9 cellular contexts compared by ENCODE assay signal in the genomic region with DNA sequence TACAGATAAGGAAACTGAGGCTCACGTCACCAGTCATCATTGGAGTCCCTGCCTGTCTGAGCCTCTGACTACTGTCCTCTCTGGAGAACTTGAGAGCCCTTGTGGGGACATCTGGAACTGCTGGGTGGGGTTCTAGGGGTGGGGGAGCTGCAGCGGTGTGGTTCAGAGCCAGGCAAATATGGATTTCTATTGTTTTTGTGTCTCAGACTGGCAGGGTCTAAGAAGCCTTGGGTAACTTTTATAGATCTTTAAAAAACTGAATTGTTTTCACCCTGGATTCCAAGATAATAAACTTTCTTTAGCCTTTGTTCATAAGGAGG. TPM values are rescaled to one million over a fixed set of nuclear protein-coding genes. Genes with fewer than 3 reads are reported as not detected.
DNase-seq lines count a peak whose midpoint lies in the region; TF ChIP-seq lines count a peak whose summit lies in the region.
"Had no signal": no experiment of that assay in that cellular context is flagged by ENCODE, and none has a peak within 500 bp of the region (broad histone marks: within the 10 kb centered on the region; RNA-seq: fewer than 3 reads in every experiment).

No MANE protein-coding gene starts in this region.

- H3K4me3 Mint-ChIP-seq in activated naive CD8-positive, alpha-beta T cell treated with anti-CD3 and anti-CD28 coated beads for 36 hours, result peak overlapping the region; percentile 62

- H3K4me1 Mint-ChIP-seq in activated naive CD8-positive, alpha-beta T cell treated with anti-CD3 and anti-CD28 coated beads for 36 hours, result peaks cover 46% of the 10 kb centered on the region

- H3K4me3 ChIP-seq in vagina, result no peak overlapping the region

- H3K4me1 ChIP-seq in vagina, result peaks cover 30% of the 10 kb centered on the region

- TF ChIP-seq POLR2A in vagina (IDR thresholded peaks at IDR 0.05), result no peak

- peak overlapping the region; percentile 76 for H3K27ac Mint-ChIP-seq in activated naive CD8-positive, alpha-beta T cell treated with anti-CD3 and anti-CD28 coated beads for 36 hours

- TF ChIP-seq CTCF in vagina (IDR thresholded peaks at IDR 0.05), result no peak

- H3K36me3 ChIP-seq in KOPT-K1 (ENCODE audit: insufficient read depth, low read length) (no peaks in the 10 kb centered on the region), vagina (no peaks in the 10 kb centered on the region)

- H3K27ac ChIP-seq in KOPT-K1 (ENCODE audit: low read depth, low read length, poor library complexity, severe bottlenecking) (peak overlapping the region; percentile 45), layer of hippocampus (ENCODE audit: low read depth, low read length) (peak overlapping the region; percentile 39), vagina (peak overlapping the region; percentile 76)

- H3K9me3 ChIP-seq in KOPT-K1 (ENCODE audit: insufficient read depth, low read length, poor library complexity, severe bottlenecking), result no peaks in the 10 kb centered on the region
- no peaks in the 10 kb centered on the region for H3K9me3 ChIP-seq in vagina

- no peaks in the 10 kb centered on the region for H3K9me3 Mint-ChIP-seq in activated naive CD8-positive, alpha-beta T cell treated with anti-CD3 and anti-CD28 coated beads for 36 hours
- H3K9me3 Mint-ChIP-seq: CD4-positive, CD25-positive, alpha-beta regulatory T cell had no signal

- peak; percentile 59 for DNase-seq in DMS53 (lab: John Stamatoyannopoulos, UW)
- no peak for DNase-seq in DMS53 treated with DMSO at 0.1 percent for 48 hours (lab: John Stamatoyannopoulos, UW; ENCODE audit: unreplicated experiment)
- no peak for DNase-seq in activated naive CD8-positive, alpha-beta T cell treated with anti-CD3 and anti-CD28 coated beads for 36 hours
- no peak for DNase-seq in vagina (ENCODE audit: extremely low spot score in 2 of 2)
- no peak for DNase-seq in mesenteric fat pad (ENCODE audit: low spot score)
- DNase-seq in occipital lobe (lab: John Stamatoyannopoulos, UW), result no peak

- intact Hi-C loops in vagina (cut with DNase I), result no loop called here

- H3K27me3 ChIP-seq in layer of hippocampus (ENCODE audit: control insufficient read depth, insufficient read depth, low read length) (no peaks in the 10 kb centered on the region), vagina (no peaks in the 10 kb centered on the region)

- no peaks in the 10 kb centered on the region for H3K36me3 Mint-ChIP-seq in activated naive CD8-positive, alpha-beta T cell treated with anti-CD3 and anti-CD28 coated beads for 36 hours
- H3K36me3 Mint-ChIP-seq: CD4-positive, CD25-positive, alpha-beta regulatory T cell had no signal

- H3K27me3 Mint-ChIP-seq in activated naive CD8-positive, alpha-beta T cell treated with anti-CD3 and anti-CD28 coated beads for 36 hours, result peaks cover 8% of the 10 kb centered on the region
- H3K27me3 Mint-ChIP-seq: CD4-positive, CD25-positive, alpha-beta regulatory T cell had no signal

RNA-seq across cellular contexts. Expression of a gene that starts 46.9 kb away (rescaled TPM):
- total RNA-seq in activated naive CD8-positive, alpha-beta T cell treated with anti-CD3 and anti-CD28 coated beads for 36 hours, result 10 to 100 TPM; 29.7 to 30.3 TPM
- 13.0 TPM for total RNA-seq in vagina
- total RNA-seq in mesenteric fat pad, result 9.9 TPM
- 29.0 TPM for total RNA-seq in occipital lobe
